Comparison of ENCODE assay signal across 25 cellular contexts in the genomic region with DNA sequence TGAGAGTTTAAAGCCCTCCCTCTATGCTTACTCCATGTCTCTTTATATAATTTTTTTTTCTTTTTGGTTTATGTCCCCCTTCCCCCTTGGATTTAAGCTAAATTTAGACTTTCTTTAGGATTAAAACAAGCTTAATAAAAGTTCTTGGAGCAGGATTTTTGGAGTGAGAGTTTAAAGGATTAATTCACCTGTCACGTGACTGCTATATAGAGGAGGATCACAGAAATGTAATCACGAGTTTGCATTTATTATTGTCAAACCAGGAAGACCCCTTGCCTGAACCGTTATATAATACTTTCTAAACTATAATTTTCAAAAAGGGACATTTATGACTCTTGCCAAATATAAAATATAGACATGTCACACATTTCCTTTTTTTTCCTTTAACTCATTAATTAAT.
"Had no signal": no experiment of that assay in that cellular context is flagged by ENCODE, and none has a peak within 500 bp of the region (broad histone marks: within the 10 kb centered on the region; RNA-seq: fewer than 3 reads in every experiment).

No MANE protein-coding gene starts in this region.

- H3K9me3 ChIP-seq: lower lobe of right lung, neutrophil, psoas muscle, right atrium auricular region, sigmoid colon, spleen, thyroid gland, transverse colon, upper lobe of left lung had no signal

- H3K9ac ChIP-seq: neural progenitor cell, parathyroid adenoma had no signal

- H3K36me3 Mint-ChIP-seq: immature natural killer cell; naive thymus-derived CD8-positive, alpha-beta T cell; neural progenitor cell; stimulated activated effector memory CD8-positive, alpha-beta T cell treated with anti-CD3 and anti-CD28 coated beads, Interleukin-12 subunit alpha, Interleukin-12 subunit beta, amount 100 ng/mL, for 72 hours had no signal

- H3K36me3 ChIP-seq: left lung, lower lobe of right lung, neural progenitor cell, neutrophil, right atrium auricular region, sigmoid colon, spleen, thyroid gland, transverse colon, upper lobe of left lung had no signal

- H3K9me3 Mint-ChIP-seq: stimulated activated naive CD8-positive, alpha-beta T cell treated with anti-CD3 and anti-CD28 coated beads, Interleukin-15, Interleukin-2, amounts not matched to agents 100 ng/mL and 50 ng/mL, for 24 hours had no signal

- H3K4me3 Mint-ChIP-seq: immature natural killer cell; naive thymus-derived CD8-positive, alpha-beta T cell; nephron progenitor cell; neural progenitor cell; stimulated activated effector memory CD8-positive, alpha-beta T cell treated with anti-CD3 and anti-CD28 coated beads, Interleukin-12 subunit alpha, Interleukin-12 subunit beta, amount 100 ng/mL, for 72 hours; stimulated activated naive CD8-positive, alpha-beta T cell treated with anti-CD3 and anti-CD28 coated beads, Interleukin-15, Interleukin-2, amounts not matched to agents 100 ng/mL and 50 ng/mL, for 24 hours had no signal

- H3K4me1 Mint-ChIP-seq: immature natural killer cell; naive thymus-derived CD8-positive, alpha-beta T cell; nephron progenitor cell; stimulated activated effector memory CD8-positive, alpha-beta T cell treated with anti-CD3 and anti-CD28 coated beads, Interleukin-12 subunit alpha, Interleukin-12 subunit beta, amount 100 ng/mL, for 72 hours had no signal

- H3K27me3 ChIP-seq: left lung, neutrophil, right atrium auricular region, sigmoid colon, spleen, thyroid gland, transverse colon, upper lobe of left lung had no signal

- DNase-seq: hypothalamus; immature natural killer cell; kidney; left colon; left lung; lower lobe of right lung; mammary epithelial cell; naive thymus-derived CD8-positive, alpha-beta T cell; nephron progenitor cell; occipital lobe; psoas muscle; sigmoid colon; small intestine; spleen; stimulated activated CD4-positive, alpha-beta T cell treated with anti-CD3 and anti-CD28 coated beads, Interleukin-4, amount 100 ng/mL, for 24 hours; stimulated activated naive CD4-positive, alpha-beta T cell; thyroid gland; transverse colon; upper lobe of left lung had no signal

- H3K27ac Mint-ChIP-seq: immature natural killer cell; naive thymus-derived CD8-positive, alpha-beta T cell; neural progenitor cell; stimulated activated effector memory CD8-positive, alpha-beta T cell treated with anti-CD3 and anti-CD28 coated beads, Interleukin-12 subunit alpha, Interleukin-12 subunit beta, amount 100 ng/mL, for 72 hours; stimulated activated naive CD8-positive, alpha-beta T cell treated with anti-CD3 and anti-CD28 coated beads, Interleukin-15, Interleukin-2, amounts not matched to agents 100 ng/mL and 50 ng/mL, for 24 hours had no signal

- H3K4me3 ChIP-seq: left lung, lower lobe of right lung, neural progenitor cell, psoas muscle, right atrium auricular region, sigmoid colon, spleen, thyroid gland, transverse colon, upper lobe of left lung had no signal

- H3K4me1 ChIP-seq: left lung, lower lobe of right lung, neural progenitor cell, parathyroid adenoma, psoas muscle, right atrium auricular region, sigmoid colon, spleen, thyroid gland, transverse colon, upper lobe of left lung had no signal

- H3K27ac ChIP-seq: left lung, lower lobe of right lung, neural progenitor cell, neutrophil, parathyroid adenoma, psoas muscle, right atrium auricular region, sigmoid colon, spleen, thyroid gland, transverse colon, upper lobe of left lung had no signal
